1 cellular context compared by ENCODE assay signal in genomic region chr1:101193733-101194169, GRCh38.
TF ChIP-seq lines count a peak whose summit lies in the region.

No MANE protein-coding gene starts in this region.

TF ChIP-seq in HepG2, 621 proteins besides CTCF, POLR2A, EP300 and RAD21 (continued from another document and continues in another):
- peak; percentile 53; the same call in 1 of the 2 replicates for TF ChIP-seq PAXIP1 (CRISPR knock-in tag; conservative IDR thresholded peaks at IDR 0.05)
- TF ChIP-seq ZGPAT (CRISPR knock-in tag; IDR thresholded peaks at IDR 0.05) = no peak
- 0 out of 2 replicates have a peak, but pooled peaks have one; percentile 29 for TF ChIP-seq SOX5 (CRISPR knock-in tag; IDR thresholded peaks at IDR 0.05; ENCODE audit: borderline replicate concordance)
- TF ChIP-seq TEAD3 (CRISPR knock-in tag; optimal IDR thresholded peaks at IDR 0.05; ENCODE audit: borderline replicate concordance) = no peak
- peak; percentile 17; the same call in 1 of the 2 replicates for TF ChIP-seq HMG20A (CRISPR knock-in tag; IDR thresholded peaks at IDR 0.05; ENCODE audit: borderline replicate concordance)
- TF ChIP-seq ZFYVE20 (CRISPR knock-in tag; IDR thresholded peaks at IDR 0.05; ENCODE audit: borderline replicate concordance, low read depth) = no peak
- TF ChIP-seq ARNTL (CRISPR knock-in tag; IDR thresholded peaks at IDR 0.05) = no peak
- TF ChIP-seq, protein P1, sequence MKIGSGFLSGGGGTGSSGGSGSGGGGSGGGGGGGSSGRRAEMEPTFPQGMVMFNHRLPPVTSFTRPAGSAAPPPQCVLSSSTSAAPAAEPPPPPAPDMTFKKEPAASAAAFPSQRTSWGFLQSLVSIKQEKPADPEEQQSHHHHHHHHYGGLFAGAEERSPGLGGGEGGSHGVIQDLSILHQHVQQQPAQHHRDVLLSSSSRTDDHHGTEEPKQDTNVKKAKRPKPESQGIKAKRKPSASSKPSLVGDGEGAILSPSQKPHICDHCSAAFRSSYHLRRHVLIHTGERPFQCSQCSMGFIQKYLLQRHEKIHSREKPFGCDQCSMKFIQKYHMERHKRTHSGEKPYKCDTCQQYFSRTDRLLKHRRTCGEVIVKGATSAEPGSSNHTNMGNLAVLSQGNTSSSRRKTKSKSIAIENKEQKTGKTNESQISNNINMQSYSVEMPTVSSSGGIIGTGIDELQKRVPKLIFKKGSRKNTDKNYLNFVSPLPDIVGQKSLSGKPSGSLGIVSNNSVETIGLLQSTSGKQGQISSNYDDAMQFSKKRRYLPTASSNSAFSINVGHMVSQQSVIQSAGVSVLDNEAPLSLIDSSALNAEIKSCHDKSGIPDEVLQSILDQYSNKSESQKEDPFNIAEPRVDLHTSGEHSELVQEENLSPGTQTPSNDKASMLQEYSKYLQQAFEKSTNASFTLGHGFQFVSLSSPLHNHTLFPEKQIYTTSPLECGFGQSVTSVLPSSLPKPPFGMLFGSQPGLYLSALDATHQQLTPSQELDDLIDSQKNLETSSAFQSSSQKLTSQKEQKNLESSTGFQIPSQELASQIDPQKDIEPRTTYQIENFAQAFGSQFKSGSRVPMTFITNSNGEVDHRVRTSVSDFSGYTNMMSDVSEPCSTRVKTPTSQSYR (CRISPR knock-in tag; IDR thresholded peaks at IDR 0.05; ENCODE audit: borderline replicate concordance) = no peak
- TF ChIP-seq RARA (CRISPR knock-in tag; IDR thresholded peaks at IDR 0.05) = peak; percentile 73
- no peak for TF ChIP-seq PHF5A (CRISPR knock-in tag; IDR thresholded peaks at IDR 0.05; ENCODE audit: low read depth, unreplicated experiment)
- no peak for TF ChIP-seq ZNF75D (CRISPR knock-in tag; IDR thresholded peaks at IDR 0.05; ENCODE audit: borderline replicate concordance)
- TF ChIP-seq, protein P2, sequence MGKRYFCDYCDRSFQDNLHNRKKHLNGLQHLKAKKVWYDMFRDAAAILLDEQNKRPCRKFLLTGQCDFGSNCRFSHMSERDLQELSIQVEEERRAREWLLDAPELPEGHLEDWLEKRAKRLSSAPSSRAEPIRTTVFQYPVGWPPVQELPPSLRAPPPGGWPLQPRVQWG (CRISPR knock-in tag; IDR thresholded peaks at IDR 0.05; ENCODE audit: borderline replicate concordance, low read depth) = no peak
- TF ChIP-seq, protein P3, sequence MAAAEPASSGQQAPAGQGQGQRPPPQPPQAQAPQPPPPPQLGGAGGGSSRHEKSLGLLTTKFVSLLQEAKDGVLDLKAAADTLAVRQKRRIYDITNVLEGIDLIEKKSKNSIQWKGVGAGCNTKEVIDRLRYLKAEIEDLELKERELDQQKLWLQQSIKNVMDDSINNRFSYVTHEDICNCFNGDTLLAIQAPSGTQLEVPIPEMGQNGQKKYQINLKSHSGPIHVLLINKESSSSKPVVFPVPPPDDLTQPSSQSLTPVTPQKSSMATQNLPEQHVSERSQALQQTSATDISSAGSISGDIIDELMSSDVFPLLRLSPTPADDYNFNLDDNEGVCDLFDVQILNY (CRISPR knock-in tag; conservative IDR thresholded peaks at IDR 0.05) = no peak
- TF ChIP-seq HNF1B (CRISPR knock-in tag; IDR thresholded peaks at IDR 0.05) = peak; percentile 65; the same call in 1 of the 2 replicates
- no peak for TF ChIP-seq ONECUT2 (CRISPR knock-in tag; IDR thresholded peaks at IDR 0.05)
- TF ChIP-seq PCBP2 (optimal IDR thresholded peaks at IDR 0.05; ENCODE audit: low read depth, low read length, poor library complexity, severe bottlenecking) = no peak
- TF ChIP-seq YEATS4 (CRISPR knock-in tag; IDR thresholded peaks at IDR 0.05; ENCODE audit: borderline replicate concordance) = no peak
- TF ChIP-seq RXRB (CRISPR knock-in tag; IDR thresholded peaks at IDR 0.05; ENCODE audit: borderline replicate concordance) = peak; percentile 64; the same call in 1 of the 2 replicates
- TF ChIP-seq FOSL1 (CRISPR knock-in tag; IDR thresholded peaks at IDR 0.05; ENCODE audit: borderline replicate concordance) = no peak
- peak; percentile 73 for TF ChIP-seq GATAD2A (CRISPR knock-in tag; IDR thresholded peaks at IDR 0.05)
- no peak for TF ChIP-seq HNRNPUL1 (IDR thresholded peaks at IDR 0.05; ENCODE audit: low read depth, low read length)
- TF ChIP-seq NR2C2 (CRISPR knock-in tag; IDR thresholded peaks at IDR 0.05; ENCODE audit: borderline replicate concordance) = peak; percentile 76
- no peak for TF ChIP-seq SP2 (CRISPR knock-in tag; IDR thresholded peaks at IDR 0.05)
- no peak for TF ChIP-seq ZNF737 (CRISPR knock-in tag; IDR thresholded peaks at IDR 0.05; ENCODE audit: borderline replicate concordance)
- TF ChIP-seq, protein P4, sequence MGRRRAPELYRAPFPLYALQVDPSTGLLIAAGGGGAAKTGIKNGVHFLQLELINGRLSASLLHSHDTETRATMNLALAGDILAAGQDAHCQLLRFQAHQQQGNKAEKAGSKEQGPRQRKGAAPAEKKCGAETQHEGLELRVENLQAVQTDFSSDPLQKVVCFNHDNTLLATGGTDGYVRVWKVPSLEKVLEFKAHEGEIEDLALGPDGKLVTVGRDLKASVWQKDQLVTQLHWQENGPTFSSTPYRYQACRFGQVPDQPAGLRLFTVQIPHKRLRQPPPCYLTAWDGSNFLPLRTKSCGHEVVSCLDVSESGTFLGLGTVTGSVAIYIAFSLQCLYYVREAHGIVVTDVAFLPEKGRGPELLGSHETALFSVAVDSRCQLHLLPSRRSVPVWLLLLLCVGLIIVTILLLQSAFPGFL (CRISPR knock-in tag; IDR thresholded peaks at IDR 0.05) = no peak
- 0 out of 2 replicates have a peak, but pooled peaks have one; percentile 17 for TF ChIP-seq ZNF644 (CRISPR knock-in tag; IDR thresholded peaks at IDR 0.05; ENCODE audit: low read depth)
- TF ChIP-seq CREB3 (CRISPR knock-in tag; IDR thresholded peaks at IDR 0.05) = no peak
- no peak for TF ChIP-seq ELF4 (CRISPR knock-in tag; IDR thresholded peaks at IDR 0.05; ENCODE audit: borderline replicate concordance)
- TF ChIP-seq SRF (IDR thresholded peaks at IDR 0.05; ENCODE audit: low read depth, low read length) = no peak
- no peak for TF ChIP-seq PLRG1 (conservative IDR thresholded peaks at IDR 0.05)
- TF ChIP-seq SOX6 (IDR thresholded peaks at IDR 0.05) = no peak
- peak; percentile 51 for TF ChIP-seq SOX6 (CRISPR knock-in tag; IDR thresholded peaks at IDR 0.05)
- TF ChIP-seq MXI1 (IDR thresholded peaks at IDR 0.05; ENCODE audit: borderline replicate concordance, low read depth, low read length) = no peak
- no peak for TF ChIP-seq GPN1 (CRISPR knock-in tag; IDR thresholded peaks at IDR 0.05; ENCODE audit: borderline replicate concordance)
- TF ChIP-seq ZNF782 (CRISPR knock-in tag; IDR thresholded peaks at IDR 0.05; ENCODE audit: borderline replicate concordance) = no peak
- TF ChIP-seq ZNF678 (CRISPR knock-in tag; IDR thresholded peaks at IDR 0.05) = no peak
- peak; percentile 89 for TF ChIP-seq FOSL2 (CRISPR knock-in tag; IDR thresholded peaks at IDR 0.05)
- TF ChIP-seq REXO4 (CRISPR knock-in tag; IDR thresholded peaks at IDR 0.05; ENCODE audit: borderline replicate concordance) = no peak
- peak; percentile 27 for TF ChIP-seq SKI (IDR thresholded peaks at IDR 0.05; ENCODE audit: partially characterized antibody)
- TF ChIP-seq HNRNPL (IDR thresholded peaks at IDR 0.05; ENCODE audit: low read depth, low read length) = no peak
- TF ChIP-seq ZMAT3 (CRISPR knock-in tag; conservative IDR thresholded peaks at IDR 0.05) = no peak
- TF ChIP-seq STAG1 (CRISPR knock-in tag; IDR thresholded peaks at IDR 0.05) = 0 out of 2 replicates have a peak, but pooled peaks have one; percentile 6
- TF ChIP-seq ZNF749 (CRISPR knock-in tag; IDR thresholded peaks at IDR 0.05; ENCODE audit: borderline replicate concordance) = no peak
- TF ChIP-seq RNF2 (conservative IDR thresholded peaks at IDR 0.05; ENCODE audit: low read depth) = no peak
- TF ChIP-seq RARG (CRISPR knock-in tag; IDR thresholded peaks at IDR 0.05; ENCODE audit: low read depth) = no peak
- TF ChIP-seq NONO (IDR thresholded peaks at IDR 0.05) = no peak
- TF ChIP-seq NONO (CRISPR knock-in tag; conservative IDR thresholded peaks at IDR 0.05) = no peak
- TF ChIP-seq ARID3A (IDR thresholded peaks at IDR 0.05; ENCODE audit: low read depth, low read length) = peak; percentile 37; the same call in 1 of the 2 replicates
- TF ChIP-seq MLXIP (CRISPR knock-in tag; IDR thresholded peaks at IDR 0.05; ENCODE audit: borderline replicate concordance) = no peak
- no peak for TF ChIP-seq MAFK (conservative IDR thresholded peaks at IDR 0.05 in 1 of 2, IDR thresholded peaks at IDR 0.05 in 1 of 2; ENCODE audit: low read length in 2 of 2)
- TF ChIP-seq ZNF3 (CRISPR knock-in tag; IDR thresholded peaks at IDR 0.05) = no peak
